9 cellular contexts compared by ENCODE assay signal in genomic region chr1:173715538-173715844, GRCh38. TPM values are rescaled to one million over a fixed set of nuclear protein-coding genes. Genes with fewer than 3 reads are reported as not detected.
DNase-seq lines count a peak whose midpoint lies in the region; ATAC-seq and TF ChIP-seq lines count a peak whose summit lies in the region.
"Had no signal": no experiment of that assay in that cellular context is flagged by ENCODE, and none has a peak within 500 bp of the region (broad histone marks: within the 10 kb centered on the region; RNA-seq: fewer than 3 reads in every experiment).

No MANE protein-coding gene starts in this region.

- no peak for ATAC-seq in GM18517 (IDR thresholded peaks at IDR 0.05; ENCODE audit: unreplicated experiment)
- no peak for ATAC-seq in HG02588 (IDR thresholded peaks at IDR 0.05; ENCODE audit: unreplicated experiment)

- TF ChIP-seq POLR2A in stomach (IDR thresholded peaks at IDR 0.05), result no peak

- peaks cover 15% of the 10 kb centered on the region for H3K27me3 Mint-ChIP-seq in activated CD4-positive, alpha-beta memory T cell treated with anti-CD3 and anti-CD28 coated beads, Interleukin-2, amount 10 ng/mL, durations not matched to agents 7 days and 5 days

- peaks cover 28% of the 10 kb centered on the region for H3K4me1 Mint-ChIP-seq in activated CD4-positive, alpha-beta memory T cell treated with anti-CD3 and anti-CD28 coated beads, Interleukin-2, amount 10 ng/mL, durations not matched to agents 7 days and 5 days

- DNase-seq in NCI-H526 treated with DMSO at 0.1 percent for 48 hours (lab: John Stamatoyannopoulos, UW) (peak; percentile 86), NCI-H526 (lab: John Stamatoyannopoulos, UW) (no peak), stomach (no peak), NCI-H1436 (lab: John Stamatoyannopoulos, UW) (no peak)
- no peak for DNase-seq in activated CD4-positive, alpha-beta memory T cell treated with anti-CD3 and anti-CD28 coated beads, Interleukin-2, amount 10 ng/mL, durations not matched to agents 7 days and 5 days

- no peak for TF ChIP-seq EP300 in stomach (IDR thresholded peaks at IDR 0.05)

- H3K36me3 ChIP-seq in stomach, result peaks cover 0 to 10% (median 2%) of the 10 kb centered on the region in 4 donors

- no peak for TF ChIP-seq CTCF in stomach (IDR thresholded peaks at IDR 0.05)

- H3K4me1 ChIP-seq in stomach, result peaks cover 4 to 33% (median 23%) of the 10 kb centered on the region in 4 donors

- peak overlapping the region; percentile 90 for H3K4me3 Mint-ChIP-seq in activated CD4-positive, alpha-beta memory T cell treated with anti-CD3 and anti-CD28 coated beads, Interleukin-2, amount 10 ng/mL, durations not matched to agents 7 days and 5 days

- 0 to 1% (median 0%) methylated on average over 8 of the region's 8 CpGs for WGBS in stomach, 5 donors

- no peaks in the 10 kb centered on the region for H3K9me3 ChIP-seq in iPS-18c (ENCODE audit: control insufficient read depth, insufficient read depth, low read length)
- H3K9me3 ChIP-seq in stomach, result no peaks in the 10 kb centered on the region

- H3K4me3 ChIP-seq in iPS-18c (ENCODE audit: insufficient read depth, low read depth, low read length), result peak overlapping the region; percentile 88
- peak overlapping the region; percentile 63 to 84 (median 74) for H3K4me3 ChIP-seq in stomach

- peaks cover 12% of the 10 kb centered on the region for H3K36me3 Mint-ChIP-seq in activated CD4-positive, alpha-beta memory T cell treated with anti-CD3 and anti-CD28 coated beads, Interleukin-2, amount 10 ng/mL, durations not matched to agents 7 days and 5 days (ENCODE audit: low read depth)

- peaks cover 0 to 22% (median 8%) of the 10 kb centered on the region in 3 donors for H3K27me3 ChIP-seq in stomach

- intact Hi-C loops in stomach (cut with DNase I; ENCODE audit: low total_unique reads), result loop anchor here (10.0 kb wide), 1 partner anchor 281 kb away; no protein-coding TSS in a partner anchor

- peak overlapping the region; percentile 83 to 94 (median 94) for H3K27ac ChIP-seq in stomach

- H3K9me3 Mint-ChIP-seq in activated CD4-positive, alpha-beta memory T cell treated with anti-CD3 and anti-CD28 coated beads, Interleukin-2, amount 10 ng/mL, durations not matched to agents 7 days and 5 days, result no peaks in the 10 kb centered on the region

- POLR2A ChIA-PET in activated CD4-positive, alpha-beta memory T cell treated with anti-CD3 and anti-CD28 coated beads, Interleukin-2, amount 10 ng/mL, durations not matched to agents 7 days and 5 days (lab: Charles Lee), result interaction anchor here (1.1 to 4.3 kb wide), 17 partner anchors 8 to 1285 kb away, joined by 3 to 35 read pairs (median 6); partner anchors contain the start of genes CACYBP, CENPL, DARS2 and GAS5

- CTCF ChIA-PET in activated CD4-positive, alpha-beta memory T cell treated with anti-CD3 and anti-CD28 coated beads, Interleukin-2, amount 10 ng/mL, durations not matched to agents 7 days and 5 days (lab: Charles Lee), result interaction anchor here (0.8 to 2.7 kb wide), 5 partner anchors 69 to 286 kb away, joined by 3 to 17 read pairs (median 4); partner anchors contain the start of gene PRDX6

- H3K27ac Mint-ChIP-seq in activated CD4-positive, alpha-beta memory T cell treated with anti-CD3 and anti-CD28 coated beads, Interleukin-2, amount 10 ng/mL, durations not matched to agents 7 days and 5 days, result peak overlapping the region; percentile 97

RNA-seq across cellular contexts. Expression of gene KLHL20, which starts 0.7 kb away (rescaled TPM):
- 10 to 100 TPM; 17.7 to 18.9 TPM for total RNA-seq in activated CD4-positive, alpha-beta memory T cell treated with anti-CD3 and anti-CD28 coated beads, Interleukin-2, amount 10 ng/mL, durations not matched to agents 7 days and 5 days
- total RNA-seq in stomach, result 10 to 100 TPM in 3 of 5 donors, 1 to 10 TPM in 2; 2.6 to 30.7 (median 10.7) TPM
- 10 to 100 TPM in 1 of 3 donors, 1 to 10 TPM in 2; 4.6 to 11.0 (median 8.2) TPM for polyA plus RNA-seq in stomach

RNA-seq across cellular contexts. Expression of gene ANKRD45, which starts 45.8 kb away (rescaled TPM):
- total RNA-seq in activated CD4-positive, alpha-beta memory T cell treated with anti-CD3 and anti-CD28 coated beads, Interleukin-2, amount 10 ng/mL, durations not matched to agents 7 days and 5 days, result not detected
- not detected for total RNA-seq in stomach
- polyA plus RNA-seq in stomach, result under 1 TPM in 2 of 3 donors, not detected in 1; 0.15 to 0.19 TPM
- total RNA-seq: activated CD8-positive, alpha-beta memory T cell treated with anti-CD3 and anti-CD28 coated beads for 36 hours had no signal
